Comparison of ENCODE assay signal across 1 cellular context in genomic region chr10:133161486-133162051, GRCh38.
A peak's percentile ranks its signal among the peaks of the same experiment; 100 is the strongest.
TF ChIP-seq lines count a peak whose summit lies in the region.

No MANE protein-coding gene starts in this region.

TF ChIP-seq in H1, 55 proteins besides CTCF, POLR2A, EP300 and RAD21:
- TF ChIP-seq ATF2 (IDR thresholded peaks at IDR 0.05; ENCODE audit: low read length): no peak
- TF ChIP-seq EZH2 (IDR thresholded peaks at IDR 0.05; ENCODE audit: low read depth, low read length, severe bottlenecking): peak; percentile 7
- no peak for TF ChIP-seq CTBP2 (IDR thresholded peaks at IDR 0.05; ENCODE audit: borderline replicate concordance, insufficient read depth, insufficient read length, low read length)
TF ChIP-seq in H1: peak in this region for 1.
